11 cellular contexts compared by ENCODE assay signal in the genomic region with DNA sequence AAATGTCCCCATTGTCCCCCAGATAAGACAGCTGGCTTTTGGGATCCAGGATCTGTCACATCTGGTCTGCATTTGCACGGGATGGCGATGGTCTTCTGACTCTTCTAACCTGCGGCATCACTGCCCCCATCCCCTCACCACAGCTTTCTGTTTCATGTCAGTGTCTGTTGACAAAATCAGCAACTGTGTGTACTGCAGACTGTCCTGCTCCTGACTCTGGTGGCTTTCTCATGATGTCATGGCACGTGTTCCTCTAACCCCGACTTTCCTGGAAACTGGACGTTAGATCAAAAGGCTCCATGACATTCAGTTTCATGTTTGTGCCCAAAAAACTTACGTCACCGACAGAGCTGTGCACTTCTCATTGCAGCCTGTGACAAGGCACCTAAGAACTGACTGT. TPM values are rescaled to one million over a fixed set of nuclear protein-coding genes. Genes with fewer than 3 reads are reported as not detected.
A peak's percentile ranks its signal among the peaks of the same experiment; 100 is the strongest.
DNase-seq lines count a peak whose midpoint lies in the region; ATAC-seq and TF ChIP-seq lines count a peak whose summit lies in the region.
"Had no signal": no experiment of that assay in that cellular context is flagged by ENCODE, and none has a peak within 500 bp of the region (broad histone marks: within the 10 kb centered on the region; RNA-seq: fewer than 3 reads in every experiment).

No MANE protein-coding gene starts in this region.

- DNase-seq in activated naive CD4-positive, alpha-beta T cell treated with anti-CD3 and anti-CD28 coated beads, Interleukin-2, amount 10 ng/mL, durations not matched to agents 7 days and 5 days, result no peak
- DNase-seq in activated naive CD4-positive, alpha-beta T cell treated with anti-CD3 and anti-CD28 coated beads, Interleukin-2, amount 50 U/mL, for 72 hours (ENCODE audit: low spot score in 2 of 2), result no peak
- no peak for DNase-seq in activated naive CD8-positive, alpha-beta T cell treated with anti-CD3 and anti-CD28 coated beads for 36 hours
- DNase-seq in memory B cell (ENCODE audit: low spot score in 2 of 2) (no peak), tibial nerve (ENCODE audit: low spot score in 2 of 2) (peak in 1 of 2 donors; percentile 48), mucosa of descending colon (no peak)
- DNase-seq in activated effector memory CD4-positive, alpha-beta T cell treated with Interleukin-2 at 50 U/mL for 16 hours, result no peak
- DNase-seq: effector memory CD8-positive, alpha-beta T cell; NCI-H146 had no signal

- peak in 1 of 2 donors; percentile 68 for TF ChIP-seq EP300 in tibial nerve (IDR thresholded peaks at IDR 0.05)

- H3K27me3 ChIP-seq in tibial nerve, result no peaks in the 10 kb centered on the region

- H3K4me1 ChIP-seq in tibial nerve (peaks cover 0 to 22% (median 10%) of the 10 kb centered on the region in 4 donors), mucosa of descending colon (ENCODE audit: low read depth) (no peaks in the 10 kb centered on the region)

- no peak for TF ChIP-seq POLR2A in tibial nerve (IDR thresholded peaks at IDR 0.05)

- intact Hi-C loops in mucosa of descending colon (cut with DNase I, micrococcal nuclease), result no loop called here

- no peak for ATAC-seq in activated naive CD4-positive, alpha-beta T cell treated with anti-CD3 and anti-CD28 coated beads, Interleukin-2, amount 50 U/mL, for 72 hours
- ATAC-seq in memory B cell (ENCODE audit: low read depth), result no peak
- ATAC-seq in GM21526 (IDR thresholded peaks at IDR 0.05; ENCODE audit: low FRiP score, unreplicated experiment), result no peak
- ATAC-seq in mucosa of descending colon, result no peak
- ATAC-seq: effector memory CD8-positive, alpha-beta T cell had no signal

- CTCF ChIA-PET in activated naive CD4-positive, alpha-beta T cell treated with anti-CD3 and anti-CD28 coated beads, Interleukin-2, amount 10 ng/mL, durations not matched to agents 7 days and 5 days (lab: Charles Lee), result interaction anchor here (1.7 kb wide), 1 partner anchor 99 kb away, joined by 4 read pairs; no protein-coding TSS in a partner anchor

- H3K27me3 Mint-ChIP-seq in activated naive CD4-positive, alpha-beta T cell treated with anti-CD3 and anti-CD28 coated beads, Interleukin-2, amount 10 ng/mL, durations not matched to agents 7 days and 5 days, result peaks cover 3% of the 10 kb centered on the region
- no peaks in the 10 kb centered on the region for H3K27me3 Mint-ChIP-seq in activated naive CD8-positive, alpha-beta T cell treated with anti-CD3 and anti-CD28 coated beads for 36 hours
- H3K27me3 Mint-ChIP-seq in memory B cell, result no peaks in the 10 kb centered on the region
- H3K27me3 Mint-ChIP-seq: effector memory CD8-positive, alpha-beta T cell had no signal

- TF ChIP-seq CTCF in tibial nerve (IDR thresholded peaks at IDR 0.05), result no peak
- no peak for TF ChIP-seq CTCF in mucosa of descending colon (IDR thresholded peaks at IDR 0.05)

- 58 to 65% methylated on average over 8 of the region's 8 CpGs for WGBS in tibial nerve, 2 donors

- H3K27ac ChIP-seq in tibial nerve, result peak overlapping the region; percentile 64 to 91 (median 82)

- H3K9me3 ChIP-seq in tibial nerve (no peaks in the 10 kb centered on the region), mucosa of descending colon (no peaks in the 10 kb centered on the region)

- H3K36me3 ChIP-seq in tibial nerve (peaks cover 0 to 31% (median 0%) of the 10 kb centered on the region in 3 donors), mucosa of descending colon (ENCODE audit: low read depth) (peaks cover 4% of the 10 kb centered on the region)

- H3K4me3 ChIP-seq in tibial nerve (no peak overlapping the region), mucosa of descending colon (no peak overlapping the region)

- H3K9me3 Mint-ChIP-seq in activated naive CD4-positive, alpha-beta T cell treated with anti-CD3 and anti-CD28 coated beads, Interleukin-2, amount 10 ng/mL, durations not matched to agents 7 days and 5 days, result no peaks in the 10 kb centered on the region
- H3K9me3 Mint-ChIP-seq in activated naive CD4-positive, alpha-beta T cell treated with anti-CD3 and anti-CD28 coated beads, Interleukin-2, amount 50 U/mL, for 72 hours, result no peaks in the 10 kb centered on the region
- H3K9me3 Mint-ChIP-seq in activated naive CD8-positive, alpha-beta T cell treated with anti-CD3 and anti-CD28 coated beads for 36 hours, result no peaks in the 10 kb centered on the region
- H3K9me3 Mint-ChIP-seq in memory B cell, result no peaks in the 10 kb centered on the region
- H3K9me3 Mint-ChIP-seq: activated T-helper 1 cell treated with anti-CD3 and anti-CD28 coated beads, Interleukin-12 subunit alpha, Interleukin-12 subunit beta, Interleukin-2, Interleukin-4 antibody, amounts not matched to agents 30 ng/mL and 10 ng/mL and 1 ng/mL, durations not matched to agents 14 hours and 24 hours and 36 hours; effector memory CD8-positive, alpha-beta T cell had no signal

- peaks cover 68% of the 10 kb centered on the region for H3K36me3 Mint-ChIP-seq in activated naive CD4-positive, alpha-beta T cell treated with anti-CD3 and anti-CD28 coated beads, Interleukin-2, amount 10 ng/mL, durations not matched to agents 7 days and 5 days
- peaks cover 9 to 12% of the 10 kb centered on the region in 2 donors for H3K36me3 Mint-ChIP-seq in activated naive CD4-positive, alpha-beta T cell treated with anti-CD3 and anti-CD28 coated beads, Interleukin-2, amount 50 U/mL, for 72 hours
- H3K36me3 Mint-ChIP-seq in activated naive CD8-positive, alpha-beta T cell treated with anti-CD3 and anti-CD28 coated beads for 36 hours, result peaks cover 19% of the 10 kb centered on the region
- peaks cover 39% of the 10 kb centered on the region for H3K36me3 Mint-ChIP-seq in memory B cell

- peak overlapping the region; percentile 70 for H3K27ac Mint-ChIP-seq in activated naive CD4-positive, alpha-beta T cell treated with anti-CD3 and anti-CD28 coated beads, Interleukin-2, amount 10 ng/mL, durations not matched to agents 7 days and 5 days
- no peak overlapping the region for H3K27ac Mint-ChIP-seq in activated naive CD4-positive, alpha-beta T cell treated with anti-CD3 and anti-CD28 coated beads, Interleukin-2, amount 50 U/mL, for 72 hours
- peak overlapping the region; percentile 36 for H3K27ac Mint-ChIP-seq in activated naive CD8-positive, alpha-beta T cell treated with anti-CD3 and anti-CD28 coated beads for 36 hours
- H3K27ac Mint-ChIP-seq in memory B cell, result peak overlapping the region; percentile 11

- peaks cover 2% of the 10 kb centered on the region for H3K4me1 Mint-ChIP-seq in activated naive CD4-positive, alpha-beta T cell treated with anti-CD3 and anti-CD28 coated beads, Interleukin-2, amount 10 ng/mL, durations not matched to agents 7 days and 5 days
- peaks cover 28% of the 10 kb centered on the region for H3K4me1 Mint-ChIP-seq in activated naive CD8-positive, alpha-beta T cell treated with anti-CD3 and anti-CD28 coated beads for 36 hours
- H3K4me1 Mint-ChIP-seq in memory B cell, result peaks cover 12% of the 10 kb centered on the region

- no peak overlapping the region for H3K4me3 Mint-ChIP-seq in activated naive CD4-positive, alpha-beta T cell treated with anti-CD3 and anti-CD28 coated beads, Interleukin-2, amount 10 ng/mL, durations not matched to agents 7 days and 5 days
- no peak overlapping the region for H3K4me3 Mint-ChIP-seq in activated naive CD8-positive, alpha-beta T cell treated with anti-CD3 and anti-CD28 coated beads for 36 hours
- no peak overlapping the region for H3K4me3 Mint-ChIP-seq in memory B cell
- H3K4me3 Mint-ChIP-seq: activated T-helper 1 cell treated with anti-CD3 and anti-CD28 coated beads, Interleukin-12 subunit alpha, Interleukin-12 subunit beta, Interleukin-2, Interleukin-4 antibody, amounts not matched to agents 30 ng/mL and 10 ng/mL and 1 ng/mL, durations not matched to agents 14 hours and 24 hours and 36 hours; effector memory CD8-positive, alpha-beta T cell had no signal

RNA-seq across cellular contexts. Expression of gene CPNE2, which starts 30.1 kb away (rescaled TPM):
- 10 to 100 TPM in 1 of 2 donors, 1 to 10 TPM in 1; 5.1 to 11.5 TPM for total RNA-seq in activated naive CD4-positive, alpha-beta T cell treated with anti-CD3 and anti-CD28 coated beads, Interleukin-2, amount 50 U/mL, for 72 hours
- total RNA-seq in activated naive CD8-positive, alpha-beta T cell treated with anti-CD3 and anti-CD28 coated beads for 36 hours, result 10 to 100 TPM; 10.4 TPM
- total RNA-seq in tibial nerve (10 to 100 TPM; 32.7 to 58.8 (median 46.0) TPM), mucosa of descending colon (10 to 100 TPM; 48.7 to 77.0 (median 52.5) TPM)

Comparison
In these comparisons a context has a peak if more than half of its experiments do, and no peak if none do; other contexts are left out.
1. H3K27ac Mint-ChIP-seq: peak in activated naive CD4-positive, alpha-beta T cell treated with anti-CD3 and anti-CD28 coated beads, Interleukin-2, amount 10 ng/mL, durations not matched to agents 7 days and 5 days (single experiment), activated naive CD8-positive, alpha-beta T cell treated with anti-CD3 and anti-CD28 coated beads for 36 hours (single experiment) and memory B cell (single experiment); none in activated naive CD4-positive, alpha-beta T cell treated with anti-CD3 and anti-CD28 coated beads, Interleukin-2, amount 50 U/mL, for 72 hours (0 of 2).